In genomic region chr21:43209575-43210453, GRCh38 we compare ENCODE assay signal across 1 cellular context.
TF ChIP-seq lines count a peak whose summit lies in the region.

No MANE protein-coding gene starts in this region.

TF ChIP-seq in HepG2, 621 proteins besides CTCF, POLR2A, EP300 and RAD21 (continued from another document):
- TF ChIP-seq BCL3 (CRISPR knock-in tag; IDR thresholded peaks at IDR 0.05) (no peak), MAX (IDR thresholded peaks at IDR 0.05) (0 out of 2 replicates have a peak, but pooled peaks have one; percentile 9), KDM5B (CRISPR knock-in tag; IDR thresholded peaks at IDR 0.05; ENCODE audit: borderline replicate concordance) (0 out of 2 replicates have a peak, but pooled peaks have one; percentile 45), FOSL2 (CRISPR knock-in tag; IDR thresholded peaks at IDR 0.05) (peak; percentile 92), NFKB2 (CRISPR knock-in tag; IDR thresholded peaks at IDR 0.05; ENCODE audit: borderline replicate concordance) (no peak), DRAP1 (CRISPR knock-in tag; IDR thresholded peaks at IDR 0.05) (no peak; the same call in 1 of the 2 replicates), ZNF724P (CRISPR knock-in tag; IDR thresholded peaks at IDR 0.05; ENCODE audit: borderline replicate concordance) (0 out of 2 replicates have a peak, but pooled peaks have one; percentile 26), ZBTB37 (CRISPR knock-in tag; IDR thresholded peaks at IDR 0.05) (no peak), ZNF367 (CRISPR knock-in tag; IDR thresholded peaks at IDR 0.05; ENCODE audit: borderline replicate concordance) (no peak), RXRB (CRISPR knock-in tag; IDR thresholded peaks at IDR 0.05; ENCODE audit: borderline replicate concordance) (peak; percentile 50; the same call in 1 of the 2 replicates), ZBTB38 (CRISPR knock-in tag; IDR thresholded peaks at IDR 0.05) (0 out of 2 replicates have a peak, but pooled peaks have one; percentile 39), FLYWCH1 (CRISPR knock-in tag; IDR thresholded peaks at IDR 0.05) (no peak), ETS1 (CRISPR knock-in tag; IDR thresholded peaks at IDR 0.05) (no peak), ZNF468 (CRISPR knock-in tag; IDR thresholded peaks at IDR 0.05) (no peak), SNRNP70 (IDR thresholded peaks at IDR 0.05; ENCODE audit: low read depth, low read length) (no peak), RBFOX2 (IDR thresholded peaks at IDR 0.05; ENCODE audit: low read depth, low read length) (no peak), GTF2F1 (IDR thresholded peaks at IDR 0.05; ENCODE audit: low read length) (no peak), ZNF687 (CRISPR knock-in tag; IDR thresholded peaks at IDR 0.05) (peak; percentile 88), ZNF276 (CRISPR knock-in tag; IDR thresholded peaks at IDR 0.05; ENCODE audit: low read depth) (no peak), GATAD2A (CRISPR knock-in tag; IDR thresholded peaks at IDR 0.05) (peak; percentile 72), XRCC5 (optimal IDR thresholded peaks at IDR 0.05; ENCODE audit: low read length) (peak; percentile 53), CREB1 (IDR thresholded peaks at IDR 0.05) (peak; percentile 70), CREB1 (CRISPR knock-in tag; IDR thresholded peaks at IDR 0.05) (no peak), FOSL1 (CRISPR knock-in tag; IDR thresholded peaks at IDR 0.05; ENCODE audit: borderline replicate concordance) (peak; percentile 16; the same call in 1 of the 2 replicates), BHLHE40 (IDR thresholded peaks at IDR 0.05; ENCODE audit: low read length) (peak; percentile 39; the same call in 1 of the 2 replicates), SAP130 (CRISPR knock-in tag; IDR thresholded peaks at IDR 0.05; ENCODE audit: low read depth) (peak; percentile 73), NR0B2 (CRISPR knock-in tag; IDR thresholded peaks at IDR 0.05) (no peak; the same call in 1 of the 2 replicates), ZNF878 (CRISPR knock-in tag; IDR thresholded peaks at IDR 0.05) (0 out of 2 replicates have a peak, but pooled peaks have one; percentile 17), POGK (CRISPR knock-in tag; conservative IDR thresholded peaks at IDR 0.05) (no peak)
